Comparison of ENCODE assay signal across 8 cellular contexts in the genomic region with DNA sequence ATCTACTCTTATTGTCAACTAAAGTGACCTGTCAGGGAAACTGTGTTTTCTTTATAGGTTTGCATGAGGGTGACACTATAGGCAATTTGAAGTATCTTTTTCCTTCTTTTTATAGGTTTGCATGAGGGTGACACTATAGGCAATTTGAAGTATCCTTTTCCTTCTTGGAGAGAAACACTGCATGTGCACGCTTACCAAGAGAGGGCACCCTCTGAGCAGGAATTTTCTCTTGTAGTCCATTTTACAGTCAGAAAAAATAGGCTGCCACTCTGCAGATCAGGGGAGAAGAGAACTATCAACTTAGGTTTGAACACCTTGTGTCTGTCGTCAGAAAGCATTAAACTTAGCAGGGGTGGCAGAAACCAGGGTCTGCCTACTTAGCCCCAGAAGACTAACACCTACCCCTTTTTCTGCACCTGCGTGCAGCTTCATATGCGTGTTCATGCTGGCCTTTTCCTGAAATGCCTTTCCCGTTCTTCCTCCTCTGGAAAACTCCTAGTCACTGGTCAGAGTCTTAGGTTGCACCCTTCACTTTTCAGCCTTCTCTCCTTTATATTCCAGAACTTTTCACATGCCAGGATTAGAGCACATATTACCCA. TPM values are rescaled to one million over a fixed set of nuclear protein-coding genes. Genes with fewer than 3 reads are reported as not detected.
DNase-seq lines count a peak whose midpoint lies in the region; ATAC-seq and TF ChIP-seq lines count a peak whose summit lies in the region.

No MANE protein-coding gene starts in this region.

- no peak overlapping the region for H3K27ac ChIP-seq in Karpas-422 (ENCODE audit: low read length)
- no peak overlapping the region for H3K27ac ChIP-seq in SK-N-SH (ENCODE audit: low read depth in 2 of 2, low read length in 1 of 2)

- H3K4me2 ChIP-seq in Karpas-422 (ENCODE audit: low read depth, low read length, poor library complexity, severe bottlenecking) (no peak overlapping the region), SK-N-SH (no peak overlapping the region)

- H3K4me1 ChIP-seq in Karpas-422 (ENCODE audit: low read length) (peaks cover 30% of the 10 kb centered on the region), SK-N-SH (ENCODE audit: control insufficient read depth in 1 of 2, insufficient read depth in 2 of 2, low read depth in 1 of 2, low read length in 1 of 2) (peaks cover 0 to 2% of the 10 kb centered on the region in 2 experiments; a peak in 1 of 4 replicates)

- H3K79me2 ChIP-seq in Karpas-422 (ENCODE audit: low read length) (no peaks in the 10 kb centered on the region), SK-N-SH (ENCODE audit: insufficient read depth) (no peaks in the 10 kb centered on the region)

- POLR2A ChIA-PET in SK-N-SH (lab: Yijun Ruan, JAX): no interaction called here

- H4K20me1 ChIP-seq in Karpas-422 (ENCODE audit: insufficient read depth, low read depth, low read length): no peaks in the 10 kb centered on the region
- H4K20me1 ChIP-seq in SK-N-SH (ENCODE audit: insufficient read depth): no peaks in the 10 kb centered on the region

- H3K9ac ChIP-seq in Karpas-422 (ENCODE audit: low read length) (no peak overlapping the region), SK-N-SH (no peak overlapping the region)

- ATAC-seq in GM21737 (IDR thresholded peaks at IDR 0.05; ENCODE audit: unreplicated experiment) (no peak), GM18519 (IDR thresholded peaks at IDR 0.05; ENCODE audit: low FRiP score, unreplicated experiment) (no peak)

- no peaks in the 10 kb centered on the region for H3F3A ChIP-seq in SK-N-SH (replicated peaks; ENCODE audit: insufficient read depth)

- TF ChIP-seq EP300 in SK-N-SH (IDR thresholded peaks at IDR 0.05; ENCODE audit: borderline replicate concordance in 1 of 2, low read depth in 1 of 2, low read length in 1 of 2): no peak

- DNase-seq in EL: peak; percentile 18
- peak; percentile 77 for DNase-seq in Karpas-422
- peak; percentile 74 for DNase-seq in SK-N-SH
- peak; percentile 16 for DNase-seq in globus pallidus (ENCODE audit: low spot score)
- DNase-seq in renal cortical epithelial cell (ENCODE audit: low read depth): peak; percentile 61
- DNase-seq in OCI-M2 (lab: John Stamatoyannopoulos, UW; ENCODE audit: unreplicated experiment): no peak

- WGBS in SK-N-SH (ENCODE audit: low lambda C conversion rate): 64% methylated on average over 5 of the region's 5 CpGs

- H3K36me3 ChIP-seq in Karpas-422 (ENCODE audit: insufficient read depth, low read length) (no peaks in the 10 kb centered on the region), SK-N-SH (replicated peaks in 1 of 2; ENCODE audit: control insufficient read depth in 1 of 2, insufficient read depth in 2 of 2, low read length in 1 of 2) (no peaks in the 10 kb centered on the region)

- H3K27me3 ChIP-seq in Karpas-422 (ENCODE audit: low read length) (no peaks in the 10 kb centered on the region), SK-N-SH (ENCODE audit: insufficient read depth) (no peaks in the 10 kb centered on the region)

- no peak overlapping the region for H2AFZ ChIP-seq in Karpas-422 (ENCODE audit: low read length)
- H2AFZ ChIP-seq in SK-N-SH (ENCODE audit: low read depth): no peak overlapping the region

- H3K9me3 ChIP-seq in Karpas-422 (ENCODE audit: low read length): no peaks in the 10 kb centered on the region
- no peaks in the 10 kb centered on the region for H3K9me3 ChIP-seq in SK-N-SH

- no peaks in the 10 kb centered on the region for H3K9me2 ChIP-seq in Karpas-422 (replicated peaks; ENCODE audit: insufficient read depth, low read length)
- no peaks in the 10 kb centered on the region for H3K9me2 ChIP-seq in SK-N-SH

- H3K4me3 ChIP-seq in Karpas-422 (ENCODE audit: low read length) (no peak overlapping the region), SK-N-SH (ENCODE audit: low read depth in 2 of 2, low read length in 1 of 2) (no peak overlapping the region; a peak in 1 of 4 replicates)

- TF ChIP-seq RAD21 in SK-N-SH (IDR thresholded peaks at IDR 0.05; ENCODE audit: low read length): peak; percentile 99

- TF ChIP-seq CTCF in SK-N-SH (IDR thresholded peaks at IDR 0.05): peak; percentile 87

- CTCF ChIA-PET in SK-N-SH (lab: Yijun Ruan, JAX): interaction anchor here (0.6 to 12.9 kb wide), 71 partner anchors 9 to 1186 kb away, joined by 3 to 499 read pairs (median 6); partner anchors contain the start of genes PCTP and TMEM100

TF ChIP-seq in SK-N-SH, 30 proteins besides CTCF, POLR2A, EP300 and RAD21 (continues in another document):
- TF ChIP-seq, protein P1, sequence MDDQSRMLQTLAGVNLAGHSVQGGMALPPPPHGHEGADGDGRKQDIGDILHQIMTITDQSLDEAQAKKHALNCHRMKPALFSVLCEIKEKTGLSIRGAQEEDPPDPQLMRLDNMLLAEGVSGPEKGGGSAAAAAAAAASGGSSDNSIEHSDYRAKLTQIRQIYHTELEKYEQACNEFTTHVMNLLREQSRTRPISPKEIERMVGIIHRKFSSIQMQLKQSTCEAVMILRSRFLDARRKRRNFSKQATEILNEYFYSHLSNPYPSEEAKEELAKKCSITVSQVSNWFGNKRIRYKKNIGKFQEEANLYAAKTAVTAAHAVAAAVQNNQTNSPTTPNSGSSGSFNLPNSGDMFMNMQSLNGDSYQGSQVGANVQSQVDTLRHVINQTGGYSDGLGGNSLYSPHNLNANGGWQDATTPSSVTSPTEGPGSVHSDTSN (IDR thresholded peaks at IDR 0.05): no peak
- TF ChIP-seq RXRA (IDR thresholded peaks at IDR 0.05; ENCODE audit: borderline replicate concordance, low read depth) (no peak), NRF1 (IDR thresholded peaks at IDR 0.05; ENCODE audit: low read depth, low read length) (0 out of 2 replicates have a peak, but pooled peaks have one; percentile 11), NFIC (IDR thresholded peaks at IDR 0.05; ENCODE audit: borderline replicate concordance) (no peak), FOSL2 (IDR thresholded peaks at IDR 0.05; ENCODE audit: borderline replicate concordance, low read depth) (no peak), TEAD4 (IDR thresholded peaks at IDR 0.05; ENCODE audit: borderline replicate concordance, insufficient read depth) (no peak), TCF12 (IDR thresholded peaks at IDR 0.05) (no peak), MEF2A (IDR thresholded peaks at IDR 0.05; ENCODE audit: borderline replicate concordance, low read depth) (no peak), FOXM1 (IDR thresholded peaks at IDR 0.05; ENCODE audit: low read depth) (no peak), USF2 (IDR thresholded peaks at IDR 0.05; ENCODE audit: borderline replicate concordance, low read depth, low read length) (no peak), FOXJ3 (CRISPR knock-in tag; IDR thresholded peaks at IDR 0.05) (no peak), ELF1 (IDR thresholded peaks at IDR 0.05) (no peak), SIN3A (IDR thresholded peaks at IDR 0.05; ENCODE audit: borderline replicate concordance, low read depth, low read length) (no peak), SMC3 (IDR thresholded peaks at IDR 0.05; ENCODE audit: low read depth, low read length) (peak; percentile 96), YY1 (IDR thresholded peaks at IDR 0.05; ENCODE audit: low read depth) (no peak), EZH2phosphoT487 (IDR thresholded peaks at IDR 0.05; ENCODE audit: borderline replicate concordance, low read depth) (no peak), GATA2 (CRISPR knock-in tag; IDR thresholded peaks at IDR 0.05) (no peak)
- TF ChIP-seq, protein P2, sequence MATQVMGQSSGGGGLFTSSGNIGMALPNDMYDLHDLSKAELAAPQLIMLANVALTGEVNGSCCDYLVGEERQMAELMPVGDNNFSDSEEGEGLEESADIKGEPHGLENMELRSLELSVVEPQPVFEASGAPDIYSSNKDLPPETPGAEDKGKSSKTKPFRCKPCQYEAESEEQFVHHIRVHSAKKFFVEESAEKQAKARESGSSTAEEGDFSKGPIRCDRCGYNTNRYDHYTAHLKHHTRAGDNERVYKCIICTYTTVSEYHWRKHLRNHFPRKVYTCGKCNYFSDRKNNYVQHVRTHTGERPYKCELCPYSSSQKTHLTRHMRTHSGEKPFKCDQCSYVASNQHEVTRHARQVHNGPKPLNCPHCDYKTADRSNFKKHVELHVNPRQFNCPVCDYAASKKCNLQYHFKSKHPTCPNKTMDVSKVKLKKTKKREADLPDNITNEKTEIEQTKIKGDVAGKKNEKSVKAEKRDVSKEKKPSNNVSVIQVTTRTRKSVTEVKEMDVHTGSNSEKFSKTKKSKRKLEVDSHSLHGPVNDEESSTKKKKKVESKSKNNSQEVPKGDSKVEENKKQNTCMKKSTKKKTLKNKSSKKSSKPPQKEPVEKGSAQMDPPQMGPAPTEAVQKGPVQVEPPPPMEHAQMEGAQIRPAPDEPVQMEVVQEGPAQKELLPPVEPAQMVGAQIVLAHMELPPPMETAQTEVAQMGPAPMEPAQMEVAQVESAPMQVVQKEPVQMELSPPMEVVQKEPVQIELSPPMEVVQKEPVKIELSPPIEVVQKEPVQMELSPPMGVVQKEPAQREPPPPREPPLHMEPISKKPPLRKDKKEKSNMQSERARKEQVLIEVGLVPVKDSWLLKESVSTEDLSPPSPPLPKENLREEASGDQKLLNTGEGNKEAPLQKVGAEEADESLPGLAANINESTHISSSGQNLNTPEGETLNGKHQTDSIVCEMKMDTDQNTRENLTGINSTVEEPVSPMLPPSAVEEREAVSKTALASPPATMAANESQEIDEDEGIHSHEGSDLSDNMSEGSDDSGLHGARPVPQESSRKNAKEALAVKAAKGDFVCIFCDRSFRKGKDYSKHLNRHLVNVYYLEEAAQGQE (IDR thresholded peaks at IDR 0.05; ENCODE audit: low read depth, low read length): no peak

RNA-seq across cellular contexts. Expression of gene SMIM36, which starts 16.4 kb away (rescaled TPM):
- not detected in 2 replicates for total RNA-seq in Karpas-422 (2014; rRNA removed; shearing (Covaris generic); ENCODE audit: low replicate concordance)
- not detected in 2 replicates for polyA plus RNA-seq in SK-N-SH (2012; rRNA removed)
- polyA plus RNA-seq in SK-N-SH (2012; cell fraction: cytosol; rRNA removed): not detected in 2 replicates
- polyA plus RNA-seq in SK-N-SH (2012; cell fraction: nucleus; rRNA removed): not detected in 2 replicates
- total RNA-seq in renal cortical epithelial cell: not detected in 2 replicates
